13 cellular contexts compared by ENCODE assay signal in the genomic region with DNA sequence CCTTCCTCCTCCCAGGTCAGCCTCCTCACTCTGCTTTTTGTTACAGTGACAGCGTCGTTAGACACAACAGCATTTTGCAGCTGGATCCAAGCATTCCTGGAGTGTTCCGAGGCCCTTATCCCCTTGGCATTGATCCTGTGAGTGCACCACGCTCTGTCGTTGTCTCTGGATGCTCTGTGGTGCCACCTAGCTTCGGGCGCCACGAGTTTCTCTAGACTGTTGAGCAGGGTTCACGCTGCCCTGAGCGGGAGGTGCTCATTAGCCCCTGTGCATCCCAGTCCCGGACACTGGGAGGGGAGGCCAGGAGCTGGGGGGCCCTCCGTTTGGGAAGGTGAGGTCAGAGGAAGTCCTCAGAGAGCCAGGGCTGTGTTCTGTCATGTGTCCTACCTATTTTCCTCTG. TPM values are rescaled to one million over a fixed set of nuclear protein-coding genes. Genes with fewer than 3 reads are reported as not detected.
DNase-seq lines count a peak whose midpoint lies in the region; ATAC-seq, FAIRE-seq and TF ChIP-seq lines count a peak whose summit lies in the region.
"Had no signal": no experiment of that assay in that cellular context is flagged by ENCODE, and none has a peak within 500 bp of the region (broad histone marks: within the 10 kb centered on the region; RNA-seq: fewer than 3 reads in every experiment).

No MANE protein-coding gene starts in this region.

- no peak overlapping the region for H3K27ac Mint-ChIP-seq in WTC11

- CTCF ChIA-PET in WTC11 (lab: Charles Lee) = interaction anchor here (0.5 to 1.0 kb wide), 2 partner anchors 10 to 458 kb away, joined by 3 to 4 read pairs; no protein-coding TSS in a partner anchor

- ATAC-seq in WTC11 (peak; percentile 81), body of pancreas (no peak)

- no peaks in the 10 kb centered on the region for H3K9me3 ChIP-seq in body of pancreas
- H3K9me3 ChIP-seq: transverse colon had no signal

- FAIRE-seq in GM12892 (lab: Jason Lieb, UNC) = no peak

- no peak overlapping the region for H3K27ac ChIP-seq in body of pancreas
- H3K27ac ChIP-seq: SK-N-MC, transverse colon had no signal

- peak; percentile 24 for TF ChIP-seq CTCF in HFF-Myc (IDR thresholded peaks at IDR 0.05; ENCODE audit: low read depth, low read length, missing control alignments)
- no peak for TF ChIP-seq CTCF in WTC11 (IDR thresholded peaks at IDR 0.05)
- TF ChIP-seq CTCF in body of pancreas (IDR thresholded peaks at IDR 0.05) = no peak

- peak; percentile 36 for DNase-seq in NCI-H82 (lab: John Stamatoyannopoulos, UW)
- DNase-seq in NCI-H82 treated with DMSO at 0.1 percent for 48 hours (lab: John Stamatoyannopoulos, UW; ENCODE audit: unreplicated experiment) = no peak
- no peak for DNase-seq in HFF-Myc (ENCODE audit: extremely low read depth, low read depth)
- DNase-seq in WTC11 (ENCODE audit: low spot score) = peak; percentile 27
- peak; percentile 15 for DNase-seq in myocyte (ENCODE audit: low read depth)
- no peak for DNase-seq in GM12892 (ENCODE audit: insufficient read length)
- no peak for DNase-seq in stimulated activated naive CD4-positive, alpha-beta T cell (lab: John Stamatoyannopoulos, UW)
- no peak for DNase-seq in body of pancreas
- DNase-seq: activated CD4-positive, alpha-beta T cell treated with anti-CD3 and anti-CD28 coated beads, Interleukin-2, amount 50 U/mL, for 48 hours; activated naive CD4-positive, alpha-beta T cell; NCI-H524 treated with DMSO at 0.1 percent for 48 hours; transverse colon had no signal

- peaks cover 0 to 30% of the 10 kb centered on the region in 2 donors for H3K36me3 ChIP-seq in body of pancreas (replicated peaks in 1 of 2; ENCODE audit: insufficient read depth in 1 of 2, low read depth in 2 of 2)

- H3K27me3 Mint-ChIP-seq in WTC11 (ENCODE audit: low read depth) = no peaks in the 10 kb centered on the region

- H3K4me1 ChIP-seq in body of pancreas = no peaks in the 10 kb centered on the region
- H3K4me1 ChIP-seq: transverse colon had no signal

- H3K27me3 ChIP-seq in body of pancreas = no peaks in the 10 kb centered on the region
- H3K27me3 ChIP-seq: transverse colon had no signal

- intact Hi-C loops in body of pancreas (cut with DNase I) = no loop called here

- H3K9me3 Mint-ChIP-seq in WTC11 = no peaks in the 10 kb centered on the region

- POLR2A ChIA-PET in WTC11 (lab: Charles Lee) = no interaction called here

- H3K4me3 ChIP-seq in HFF-Myc (replicated peaks; ENCODE audit: low read depth, low read length) (no peak overlapping the region), body of pancreas (no peak overlapping the region)
- H3K4me3 ChIP-seq: SK-N-MC, transverse colon had no signal

- H3K4me1 Mint-ChIP-seq in WTC11 = no peaks in the 10 kb centered on the region

- H3K4me3 Mint-ChIP-seq in WTC11 = no peak overlapping the region

- peaks cover 69% of the 10 kb centered on the region for H3K36me3 Mint-ChIP-seq in WTC11

- WGBS in body of pancreas, 2 donors = 70 to 73% methylated on average over 3 to 11 of the region's 12 CpGs

- TF ChIP-seq POLR2A in GM12892 (IDR thresholded peaks at IDR 0.05; ENCODE audit: low read depth, low read length) = no peak
- TF ChIP-seq POLR2A in body of pancreas (IDR thresholded peaks at IDR 0.05) = no peak

TF ChIP-seq in WTC11, 78 proteins besides CTCF, POLR2A, EP300 and RAD21:
- no peak for TF ChIP-seq ATF2 (CRISPR knock-in tag; IDR thresholded peaks at IDR 0.05; ENCODE audit: borderline replicate concordance, low read depth)

RNA-seq across cellular contexts. Expression of gene DNAH10, which starts 17.3 kb away (rescaled TPM):
- total RNA-seq in WTC11 (2021) (0.07 to 0.11 TPM (median 0.09 TPM) in 3 replicates), myocyte (0.16 and 0.36 TPM in 2 replicates), body of pancreas (under 1 TPM in 1 of 2 donors, not detected in 1; 0.26 TPM)
- 0.50 TPM for polyA plus RNA-seq in myocyte (2012)
- polyA plus RNA-seq in GM12892 (2012; ENCODE audit: missing spikeins) = 0.08 TPM

RNA-seq across cellular contexts. Expression of gene ATP6V0A2, which starts 32.7 kb away (rescaled TPM):
- 48.8 to 63.8 TPM (median 49.8 TPM) in 3 replicates for total RNA-seq in WTC11 (2021)
- 35.2 and 44.7 TPM in 2 replicates for total RNA-seq in myocyte
- 25.3 TPM for polyA plus RNA-seq in myocyte (2012)
- polyA plus RNA-seq in GM12892 (2012; ENCODE audit: missing spikeins) = 24.7 TPM
- 10 to 100 TPM in 1 of 2 donors, 1 to 10 TPM in 1; 6.6 to 15.8 TPM for total RNA-seq in body of pancreas

Comparison
In these comparisons a context has a peak if more than half of its experiments do, and no peak if none do; other contexts are left out.
1. DNase-seq: peak in NCI-H82 (single experiment), WTC11 (single experiment) and myocyte (single experiment); none in NCI-H82 treated with DMSO at 0.1 percent for 48 hours (single experiment), HFF-Myc (single experiment), GM12892 (single experiment), stimulated activated naive CD4-positive, alpha-beta T cell (0 of 6) and body of pancreas (0 of 4).